In genomic region chr3:126212629-126213375, GRCh38 we compare ENCODE assay signal across 8 cellular contexts. TPM values are rescaled to one million over a fixed set of nuclear protein-coding genes. Genes with fewer than 3 reads are reported as not detected.
DNase-seq lines count a peak whose midpoint lies in the region; ATAC-seq and TF ChIP-seq lines count a peak whose summit lies in the region.

No MANE protein-coding gene starts in this region.

- in situ Hi-C loops in HAP-1 (cut with MboI; ENCODE audit: low sequenced_read_pairs), result no loop called here

- peak overlapping the region; percentile 26 for H3K4me3 ChIP-seq in HAP-1
- H3K4me3 ChIP-seq in WERI-Rb-1 (ENCODE audit: low read depth, low read length), result peak overlapping the region; percentile 60

- H3K36me3 Mint-ChIP-seq in neural crest cell (ENCODE audit: low read depth), result peaks cover 4% of the 10 kb centered on the region

- ATAC-seq in HG02642 (IDR thresholded peaks at IDR 0.05; ENCODE audit: poor library complexity, unreplicated experiment) (no peak), HG03521 (IDR thresholded peaks at IDR 0.05; ENCODE audit: unreplicated experiment) (no peak), GM18502 (IDR thresholded peaks at IDR 0.05; ENCODE audit: poor library complexity, unreplicated experiment) (no peak)

- H3K27me3 Mint-ChIP-seq in neural crest cell (ENCODE audit: low read depth), result peaks cover 6% of the 10 kb centered on the region

- H3K4me3 Mint-ChIP-seq in neural crest cell, result peak overlapping the region; percentile 91

- H3K27ac Mint-ChIP-seq in neural crest cell (ENCODE audit: unreplicated experiment), result peak overlapping the region; percentile 94

- H3K9me3 ChIP-seq in HAP-1 (no peaks in the 10 kb centered on the region), WERI-Rb-1 (ENCODE audit: severe bottlenecking) (no peaks in the 10 kb centered on the region)

- peaks cover 8% of the 10 kb centered on the region for H3K4me1 ChIP-seq in HAP-1

- H3K27me3 ChIP-seq in HAP-1 (ENCODE audit: low read depth) (peaks cover 4% of the 10 kb centered on the region; the same call in 1 of the 2 replicates), WERI-Rb-1 (ENCODE audit: insufficient read depth, low read depth, severe bottlenecking) (no peaks in the 10 kb centered on the region)

- peaks cover 13% of the 10 kb centered on the region for H3K4me1 Mint-ChIP-seq in neural crest cell

- H3K9me3 Mint-ChIP-seq in neural crest cell, result peaks cover 6% of the 10 kb centered on the region

- TF ChIP-seq CTCF in WERI-Rb-1 (IDR thresholded peaks at IDR 0.05; ENCODE audit: low read depth, low read length), result peak; percentile 55
- TF ChIP-seq CTCF in neural crest cell (conservative IDR thresholded peaks at IDR 0.05), result peak; percentile 58

- no peaks in the 10 kb centered on the region for H3K36me3 ChIP-seq in HAP-1 (replicated peaks)
- H3K36me3 ChIP-seq in WERI-Rb-1, result no peaks in the 10 kb centered on the region

- peak overlapping the region; percentile 68 for H3K27ac ChIP-seq in WERI-Rb-1

- DNase-seq in AG08395 (ENCODE audit: low spot score) (peak; percentile 61), HAP-1 (ENCODE audit: low spot score in 2 of 2) (peak; percentile 28 to 68), WERI-Rb-1 (peak; percentile 72), foreskin melanocyte (peak; percentile 54), neural crest cell (ENCODE audit: low read depth, low spot score) (peak; percentile 67)

RNA-seq across cellular contexts. Expression of gene ALDH1L1, which starts 32.4 kb away (rescaled TPM):
- 0.49 and 0.66 TPM in 2 replicates for total RNA-seq in neural crest cell
